Comparison of ENCODE assay signal across 20 cellular contexts in genomic region chr9:128528445-128529160, GRCh38. TPM values are rescaled to one million over a fixed set of nuclear protein-coding genes. Genes with fewer than 3 reads are reported as not detected.
DNase-seq lines count a peak whose midpoint lies in the region; ATAC-seq lines count a peak whose summit lies in the region.
"Had no signal": no experiment of that assay in that cellular context is flagged by ENCODE, and none has a peak within 500 bp of the region (broad histone marks: within the 10 kb centered on the region; RNA-seq: fewer than 3 reads in every experiment).

No MANE protein-coding gene starts in this region.

- ATAC-seq in esophagus mucosa = peak; percentile 31
- ATAC-seq: activated T-cell treated with anti-CD3 and anti-CD28 coated beads, Interleukin-2, amount 50 U/mL, for 4 hours; naive thymus-derived CD8-positive, alpha-beta T cell had no signal

- DNase-seq in A172 (ENCODE audit: low spot score) (peak; percentile 72), ELR (ENCODE audit: low read depth) (peak; percentile 68), RKO (ENCODE audit: low spot score) (peak; percentile 73), COLO668 (lab: John Stamatoyannopoulos, UW; ENCODE audit: unreplicated experiment) (no peak), ecto neural progenitor cell (ENCODE audit: low spot score) (no peak)
- DNase-seq in stimulated activated CD4-positive, alpha-beta T cell treated with anti-CD3 and anti-CD28 coated beads, Interleukin-2, amount 100 ng/mL, for 48 hours = no peak
- no peak for DNase-seq in activated CD4-positive, alpha-beta T cell treated with anti-CD3 and anti-CD28 coated beads for 1 hour
- DNase-seq: ACHN; activated CD8-positive, alpha-beta memory T cell treated with anti-CD3 and anti-CD28 coated beads for 24 hours; activated naive CD4-positive, alpha-beta T cell treated with Interleukin-2 at 50 U/mL for 16 hours; activated T-cell treated with anti-CD3 and anti-CD28 coated beads, Interleukin-2, amount 50 U/mL, for 4 hours; aorta; C1 segment of cervical spinal cord; cerebellar nuclear complex; glutamatergic neuron; naive thymus-derived CD8-positive, alpha-beta T cell; NCI-H2171 treated with DMSO at 0.1 percent for 48 hours; NCI-H526 treated with DMSO at 0.1 percent for 48 hours; Right ventricle myocardium superior had no signal

RNA-seq across cellular contexts. Expression of gene SPTAN1, which starts 23.8 kb away (rescaled TPM):
- 411 and 440 TPM in 2 replicates for total RNA-seq in A172 (2014; rRNA removed; shearing (Covaris generic))
- 161 TPM for total RNA-seq in esophagus mucosa

RNA-seq across cellular contexts. Expression of gene GLE1, which starts 24.1 kb away (rescaled TPM):
- total RNA-seq in A172 (2014; rRNA removed; shearing (Covaris generic)) = 97.5 and 101 TPM in 2 replicates
- total RNA-seq in esophagus mucosa = 22.5 TPM

Comparison
In these comparisons a context has a peak if more than half of its experiments do, and no peak if none do; other contexts are left out.
1. DNase-seq: peak in A172 (single experiment), ELR (single experiment) and RKO (single experiment); none in stimulated activated CD4-positive, alpha-beta T cell treated with anti-CD3 and anti-CD28 coated beads, Interleukin-2, amount 100 ng/mL, for 48 hours (0 of 2), COLO668 (single experiment), ecto neural progenitor cell (single experiment) and activated CD4-positive, alpha-beta T cell treated with anti-CD3 and anti-CD28 coated beads for 1 hour (single experiment).